In genomic region chr9:86636614-86637013, GRCh38 we compare ENCODE assay signal across 21 cellular contexts.
"Had no signal": no experiment of that assay in that cellular context is flagged by ENCODE, and none has a peak within 500 bp of the region (broad histone marks: within the 10 kb centered on the region; RNA-seq: fewer than 3 reads in every experiment).

No MANE protein-coding gene starts in this region.

- H3K27ac ChIP-seq: foreskin keratinocyte, heart right ventricle, right lobe of liver, thoracic aorta, vagina, VCaP had no signal

- H3K9me3 ChIP-seq: right lobe of liver, thoracic aorta, vagina had no signal

- H3K4me1 ChIP-seq: foreskin keratinocyte, right lobe of liver, vagina had no signal

- DNase-seq: activated CD4-positive, alpha-beta T cell treated with anti-CD3 and anti-CD28 coated beads for 4 hours; activated CD4-positive, alpha-beta T cell treated with anti-CD3 and anti-CD28 coated beads, Interleukin-2, amount 50 U/mL, for 4 hours; activated CD8-positive, alpha-beta memory T cell treated with anti-CD3 and anti-CD28 coated beads for 24 hours; activated effector memory CD4-positive, alpha-beta T cell treated with Interleukin-2 at 50 U/mL for 16 hours; activated naive CD4-positive, alpha-beta T cell treated with Interleukin-2 at 50 U/mL for 16 hours; aorta; endodermal cell; foreskin keratinocyte; heart right ventricle; left ventricle myocardium superior; posterior cingulate gyrus; right lobe of liver; stimulated activated CD4-positive, alpha-beta T cell treated with anti-CD3 and anti-CD28 coated beads, Interleukin-12 subunit alpha, Interleukin-12 subunit beta, amount 100 ng/mL, for 4 hours; stimulated activated CD4-positive, alpha-beta T cell treated with anti-CD3 and anti-CD28 coated beads, Interleukin-4, amount 100 ng/mL, for 24 hours; T-helper 1 cell; trophoblast cell had no signal

- H3K27me3 ChIP-seq: right lobe of liver, vagina had no signal

- H3K36me3 ChIP-seq: heart right ventricle, right lobe of liver, thoracic aorta, vagina had no signal

- H3K4me3 ChIP-seq: heart right ventricle, right lobe of liver, thoracic aorta, vagina had no signal

- ATAC-seq: esophagus mucosa; foreskin keratinocyte; left ventricle myocardium superior; stimulated activated effector memory CD8-positive, alpha-beta T cell treated with anti-CD3 and anti-CD28 coated beads, Interleukin-12 subunit alpha, Interleukin-12 subunit beta, amount 100 ng/mL, for 72 hours had no signal
